In the genomic region with DNA sequence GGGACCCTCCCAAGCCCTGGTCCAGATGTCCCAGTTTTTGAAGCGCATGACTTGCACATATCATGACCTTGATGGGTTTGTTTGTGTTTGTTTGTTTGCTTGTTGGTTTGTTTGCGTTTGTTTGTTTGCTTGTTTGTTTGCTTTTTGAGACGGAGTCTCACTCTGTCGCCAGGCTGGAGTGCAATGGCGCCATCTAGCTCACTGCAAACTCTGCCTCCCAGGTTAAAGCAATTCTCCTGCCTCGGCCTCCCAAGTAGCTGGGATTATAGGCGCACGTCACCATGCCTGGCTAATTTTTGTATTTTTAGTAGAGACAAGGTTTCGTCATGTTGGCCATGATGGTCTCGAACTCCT, we compare ENCODE assay signal across 1 cellular context.
TF ChIP-seq lines count a peak whose summit lies in the region.

No MANE protein-coding gene starts in this region.

TF ChIP-seq in K562, 482 proteins besides CTCF, POLR2A, EP300 and RAD21:
- TF ChIP-seq CAMTA2 (CRISPR knock-in tag; conservative IDR thresholded peaks at IDR 0.05) (no peak), RBM15 (IDR thresholded peaks at IDR 0.05; ENCODE audit: insufficient read depth, low read length) (no peak), ZNF766 (CRISPR knock-in tag; conservative IDR thresholded peaks at IDR 0.05) (no peak), CC2D1A (IDR thresholded peaks at IDR 0.05) (no peak), ZNF197 (CRISPR knock-in tag; IDR thresholded peaks at IDR 0.05; ENCODE audit: low read depth) (no peak), CREB5 (CRISPR knock-in tag; IDR thresholded peaks at IDR 0.05) (no peak)
- TF ChIP-seq, protein P1, sequence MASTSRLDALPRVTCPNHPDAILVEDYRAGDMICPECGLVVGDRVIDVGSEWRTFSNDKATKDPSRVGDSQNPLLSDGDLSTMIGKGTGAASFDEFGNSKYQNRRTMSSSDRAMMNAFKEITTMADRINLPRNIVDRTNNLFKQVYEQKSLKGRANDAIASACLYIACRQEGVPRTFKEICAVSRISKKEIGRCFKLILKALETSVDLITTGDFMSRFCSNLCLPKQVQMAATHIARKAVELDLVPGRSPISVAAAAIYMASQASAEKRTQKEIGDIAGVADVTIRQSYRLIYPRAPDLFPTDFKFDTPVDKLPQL (IDR thresholded peaks at IDR 0.05; ENCODE audit: extremely low read depth, insufficient read length): no peak
- TF ChIP-seq, protein P2, sequence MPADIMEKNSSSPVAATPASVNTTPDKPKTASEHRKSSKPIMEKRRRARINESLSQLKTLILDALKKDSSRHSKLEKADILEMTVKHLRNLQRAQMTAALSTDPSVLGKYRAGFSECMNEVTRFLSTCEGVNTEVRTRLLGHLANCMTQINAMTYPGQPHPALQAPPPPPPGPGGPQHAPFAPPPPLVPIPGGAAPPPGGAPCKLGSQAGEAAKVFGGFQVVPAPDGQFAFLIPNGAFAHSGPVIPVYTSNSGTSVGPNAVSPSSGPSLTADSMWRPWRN (IDR thresholded peaks at IDR 0.05; ENCODE audit: low read depth): no peak
